Comparison of ENCODE assay signal across 27 cellular contexts in genomic region chr2:64165696-64166095, GRCh38. TPM values are rescaled to one million over a fixed set of nuclear protein-coding genes. Genes with fewer than 3 reads are reported as not detected.
DNase-seq lines count a peak whose midpoint lies in the region; ATAC-seq and TF ChIP-seq lines count a peak whose summit lies in the region.
"Had no signal": no experiment of that assay in that cellular context is flagged by ENCODE, and none has a peak within 500 bp of the region (broad histone marks: within the 10 kb centered on the region; RNA-seq: fewer than 3 reads in every experiment).

No MANE protein-coding gene starts in this region.

- TF ChIP-seq POLR2A in sigmoid colon (IDR thresholded peaks at IDR 0.05), result no peak

- H3K4me3 ChIP-seq in choroid plexus epithelial cell (ENCODE audit: low read depth, low read length) (no peak overlapping the region), sigmoid colon (no peak overlapping the region)
- H3K4me3 ChIP-seq: heart left ventricle, left ventricle myocardium inferior, mucosa of descending colon, testis, vagina had no signal

- intact Hi-C loops in activated CD8-positive, alpha-beta T cell treated with anti-CD3 and anti-CD28 coated beads for 36 hours (cut with micrococcal nuclease), result no loop called here
- intact Hi-C loops in sigmoid colon (cut with DNase I), result no loop called here

- H3K9me3 ChIP-seq in sigmoid colon, result no peaks in the 10 kb centered on the region
- H3K9me3 ChIP-seq: heart left ventricle, left ventricle myocardium inferior, mucosa of descending colon, testis, vagina had no signal

- H3K4me3 Mint-ChIP-seq in activated CD8-positive, alpha-beta T cell treated with anti-CD3 and anti-CD28 coated beads for 36 hours, result no peak overlapping the region
- H3K4me3 Mint-ChIP-seq: activated naive CD4-positive, alpha-beta T cell treated with anti-CD3 and anti-CD28 coated beads, Interleukin-2, amount 50 U/mL, for 24 hours; effector memory CD8-positive, alpha-beta T cell; neural crest cell; T-cell had no signal

- peaks cover 2% of the 10 kb centered on the region for H3K27me3 Mint-ChIP-seq in activated CD8-positive, alpha-beta T cell treated with anti-CD3 and anti-CD28 coated beads for 36 hours
- H3K27me3 Mint-ChIP-seq: activated naive CD4-positive, alpha-beta T cell treated with anti-CD3 and anti-CD28 coated beads, Interleukin-2, amount 50 U/mL, for 24 hours; effector memory CD8-positive, alpha-beta T cell; T-cell had no signal

- no peaks in the 10 kb centered on the region for H3K9me3 Mint-ChIP-seq in activated CD8-positive, alpha-beta T cell treated with anti-CD3 and anti-CD28 coated beads for 36 hours
- H3K9me3 Mint-ChIP-seq: activated naive CD4-positive, alpha-beta T cell treated with anti-CD3 and anti-CD28 coated beads, Interleukin-2, amount 50 U/mL, for 24 hours; effector memory CD8-positive, alpha-beta T cell; neural crest cell; T-cell had no signal

- TF ChIP-seq EP300 in sigmoid colon (IDR thresholded peaks at IDR 0.05), result no peak

- H3K4me1 Mint-ChIP-seq in activated CD8-positive, alpha-beta T cell treated with anti-CD3 and anti-CD28 coated beads for 36 hours (ENCODE audit: low read depth), result no peaks in the 10 kb centered on the region
- H3K4me1 Mint-ChIP-seq: neural crest cell had no signal

- no peak for ATAC-seq in GM21576 (IDR thresholded peaks at IDR 0.05; ENCODE audit: unreplicated experiment)
- ATAC-seq in activated CD8-positive, alpha-beta T cell treated with anti-CD3 and anti-CD28 coated beads for 36 hours, result no peak
- ATAC-seq: effector memory CD8-positive, alpha-beta T cell; heart left ventricle; mucosa of descending colon; PC-3; T-cell had no signal

- no peaks in the 10 kb centered on the region for H3K27me3 ChIP-seq in sigmoid colon
- H3K27me3 ChIP-seq: heart left ventricle, testis, vagina had no signal

- CTCF ChIA-PET in activated CD8-positive, alpha-beta T cell treated with anti-CD3 and anti-CD28 coated beads for 36 hours (lab: Charles Lee), result no interaction called here

- no peak for TF ChIP-seq CTCF in choroid plexus epithelial cell (conservative IDR thresholded peaks at IDR 0.05; ENCODE audit: low read depth, low read length)
- no peak for TF ChIP-seq CTCF in activated CD8-positive, alpha-beta T cell treated with anti-CD3 and anti-CD28 coated beads for 36 hours (IDR thresholded peaks at IDR 0.05)
- no peak for TF ChIP-seq CTCF in sigmoid colon (IDR thresholded peaks at IDR 0.05)

- peak; percentile 27 for DNase-seq in ELR (ENCODE audit: low read depth)
- peak; percentile 16 for DNase-seq in M059J (ENCODE audit: low read depth)
- peak; percentile 83 for DNase-seq in choroid plexus epithelial cell (ENCODE audit: low read depth)
- peak; percentile 27 for DNase-seq in kidney glomerular epithelial cell (lab: John Stamatoyannopoulos, UW)
- no peak for DNase-seq in GM19238 (ENCODE audit: insufficient read length, low spot score)
- no peak for DNase-seq in activated CD8-positive, alpha-beta T cell treated with anti-CD3 and anti-CD28 coated beads for 36 hours
- no peak for DNase-seq in sigmoid colon
- DNase-seq: activated CD4-positive, alpha-beta T cell treated with anti-CD3 and anti-CD28 coated beads for 4 hours; effector memory CD8-positive, alpha-beta T cell; GDM1; heart left ventricle; left ventricle myocardium inferior; mucosa of descending colon; NCI-H1092 treated with DMSO at 0.1 percent for 48 hours; NCI-H1930; PC-3; SHP77; small intestine; stimulated activated CD4-positive, alpha-beta T cell treated with anti-CD3 and anti-CD28 coated beads, Interleukin-4, amount 100 ng/mL, for 1 hour; stimulated activated naive CD4-positive, alpha-beta T cell; T-cell; testis had no signal

- H3K4me1 ChIP-seq in sigmoid colon, result peaks cover 0 to 18% (median 0%) of the 10 kb centered on the region in 4 donors
- H3K4me1 ChIP-seq: left ventricle myocardium inferior, testis had no signal

- POLR2A ChIA-PET in activated CD8-positive, alpha-beta T cell treated with anti-CD3 and anti-CD28 coated beads for 36 hours (lab: Charles Lee), result no interaction called here

- H3K36me3 Mint-ChIP-seq in activated CD8-positive, alpha-beta T cell treated with anti-CD3 and anti-CD28 coated beads for 36 hours (ENCODE audit: low read depth), result no peaks in the 10 kb centered on the region
- H3K36me3 Mint-ChIP-seq: activated naive CD4-positive, alpha-beta T cell treated with anti-CD3 and anti-CD28 coated beads, Interleukin-2, amount 50 U/mL, for 24 hours; T-cell had no signal

- WGBS in sigmoid colon, 2 donors, result 77 to 88% methylated on average over 1 of the region's 1 CpG

- no peak overlapping the region for H3K27ac Mint-ChIP-seq in activated CD8-positive, alpha-beta T cell treated with anti-CD3 and anti-CD28 coated beads for 36 hours
- H3K27ac Mint-ChIP-seq: activated naive CD4-positive, alpha-beta T cell treated with anti-CD3 and anti-CD28 coated beads, Interleukin-2, amount 50 U/mL, for 24 hours; effector memory CD8-positive, alpha-beta T cell; T-cell had no signal

- no peaks in the 10 kb centered on the region for H3K36me3 ChIP-seq in sigmoid colon
- H3K36me3 ChIP-seq: heart left ventricle, left ventricle myocardium inferior, vagina had no signal

- H3K27ac ChIP-seq in sigmoid colon, result no peak overlapping the region
- H3K27ac ChIP-seq: C4-2B, heart left ventricle, left ventricle myocardium inferior, testis, vagina had no signal

RNA-seq across cellular contexts. Expression of gene PELI1, which starts 21.5 kb away (rescaled TPM):
- total RNA-seq in M059J (2014; rRNA removed; shearing (Covaris generic)), result 2.3 and 2.6 TPM in 2 replicates
- total RNA-seq in activated CD8-positive, alpha-beta T cell treated with anti-CD3 and anti-CD28 coated beads for 36 hours, result 10 to 100 TPM; 29.8 to 39.2 TPM
- total RNA-seq in sigmoid colon, result 10 to 100 TPM; 22.0 to 30.8 (median 24.9) TPM
- polyA plus RNA-seq in sigmoid colon, result 10 to 100 TPM; 18.6 to 30.5 (median 21.5) TPM

Comparison
In these comparisons a context has a peak if more than half of its experiments do, and no peak if none do; other contexts are left out.
1. DNase-seq: peak in ELR (single experiment), M059J (single experiment), choroid plexus epithelial cell (single experiment) and kidney glomerular epithelial cell (single experiment); none in GM19238 (single experiment), activated CD8-positive, alpha-beta T cell treated with anti-CD3 and anti-CD28 coated beads for 36 hours (single experiment) and sigmoid colon (single experiment).